Comparison of ENCODE assay signal across 12 cellular contexts in genomic region chr9:131409458-131409992, GRCh38. TPM values are rescaled to one million over a fixed set of nuclear protein-coding genes. Genes with fewer than 3 reads are reported as not detected.
DNase-seq lines count a peak whose midpoint lies in the region; ATAC-seq, FAIRE-seq and TF ChIP-seq lines count a peak whose summit lies in the region.
"Had no signal": no experiment of that assay in that cellular context is flagged by ENCODE, and none has a peak within 500 bp of the region (broad histone marks: within the 10 kb centered on the region; RNA-seq: fewer than 3 reads in every experiment).

No MANE protein-coding gene starts in this region.

- no peak overlapping the region for H2AFZ ChIP-seq in HepG2 (ENCODE audit: low read length)

- peak overlapping the region; percentile 28; the same call in 1 of the 2 replicates for H3K4me2 ChIP-seq in HepG2 (ENCODE audit: low read depth, low read length)

- no peak for FAIRE-seq in HepG2 (lab: Jason Lieb, UNC)
- FAIRE-seq: endometrium had no signal

- TF ChIP-seq EP300 in HepG2 (IDR thresholded peaks at IDR 0.05; ENCODE audit: low read depth in 2 of 2, low read length in 2 of 2) (no peak), HepG2 (CRISPR knock-in tag; IDR thresholded peaks at IDR 0.05; ENCODE audit: borderline replicate concordance) (no peak)

- H3K27ac ChIP-seq in HepG2 (ENCODE audit: extremely low read length, insufficient read depth, low read length) (no peak overlapping the region), subcutaneous abdominal adipose tissue (ENCODE audit: low read depth, low read length) (peak overlapping the region; percentile 46)

- no peak for TF ChIP-seq POLR2A in HepG2 (IDR thresholded peaks at IDR 0.05; ENCODE audit: insufficient read depth in 1 of 2, low read depth in 2 of 2, low read length in 2 of 2)

- 0 out of 5 replicates have a peak, but pooled peaks cover 0 to 6% of the 10 kb centered on the region in 2 experiments for H3K36me3 ChIP-seq in HepG2 (replicated peaks in 1 of 2; ENCODE audit: control insufficient read depth in 1 of 2, insufficient read depth in 2 of 2, low read length in 2 of 2)
- H3K36me3 ChIP-seq in subcutaneous abdominal adipose tissue (ENCODE audit: control insufficient read depth in 5 of 5, insufficient read depth in 5 of 5, low read length in 5 of 5): peaks cover 0 to 4% (median 0%) of the 10 kb centered on the region in 5 donors

- no peaks in the 10 kb centered on the region for H3K27me3 Mint-ChIP-seq in activated naive CD4-positive, alpha-beta T cell treated with anti-CD3 and anti-CD28 coated beads, Interleukin-2, amount 10 ng/mL, durations not matched to agents 7 days and 5 days
- no peaks in the 10 kb centered on the region for H3K27me3 Mint-ChIP-seq in activated CD4-positive, alpha-beta memory T cell treated with anti-CD3 and anti-CD28 coated beads for 36 hours

- H3K4me1 ChIP-seq in HepG2 (ENCODE audit: insufficient read depth, low read length) (peaks cover 100% of the 10 kb centered on the region), subcutaneous abdominal adipose tissue (ENCODE audit: control insufficient read depth in 5 of 5, insufficient read depth in 5 of 5, low read length in 5 of 5) (peaks cover 24 to 57% (median 55%) of the 10 kb centered on the region in 5 donors)

- H3K27me3 ChIP-seq in HepG2 (ENCODE audit: control insufficient read depth in 1 of 2, insufficient read depth in 2 of 2, low read length in 2 of 2) (no peaks in the 10 kb centered on the region), subcutaneous abdominal adipose tissue (ENCODE audit: control insufficient read depth in 5 of 5, insufficient read depth in 4 of 5, low read length in 5 of 5) (no peaks in the 10 kb centered on the region)

- no peaks in the 10 kb centered on the region for H3K9me3 Mint-ChIP-seq in activated naive CD4-positive, alpha-beta T cell treated with anti-CD3 and anti-CD28 coated beads, Interleukin-2, amount 10 ng/mL, durations not matched to agents 7 days and 5 days
- H3K9me3 Mint-ChIP-seq in activated CD4-positive, alpha-beta memory T cell treated with anti-CD3 and anti-CD28 coated beads for 36 hours: no peaks in the 10 kb centered on the region

- no peak for ATAC-seq in HepG2
- no peak for ATAC-seq in GM18873 (IDR thresholded peaks at IDR 0.05; ENCODE audit: low FRiP score, unreplicated experiment)

- no peak for TF ChIP-seq RAD21 in HepG2 (CRISPR knock-in tag; IDR thresholded peaks at IDR 0.05)

- H3K79me2 ChIP-seq in HepG2 (ENCODE audit: insufficient read depth, low read length): peaks cover 95% of the 10 kb centered on the region

- no peak overlapping the region for H3K9ac ChIP-seq in HepG2 (ENCODE audit: insufficient read depth, low read depth, low read length)
- peak overlapping the region in 2 of 5 donors; percentile 20 to 57 for H3K9ac ChIP-seq in subcutaneous abdominal adipose tissue (ENCODE audit: low read length in 5 of 5)

- H3K4me3 ChIP-seq in HepG2 (replicated peaks in 1 of 3; ENCODE audit: insufficient read depth in 1 of 3, low read depth in 2 of 3, low read length in 3 of 3) (no peak overlapping the region), subcutaneous abdominal adipose tissue (ENCODE audit: low read depth in 1 of 5, low read length in 5 of 5) (no peak overlapping the region)

- WGBS in HepG2 (ENCODE audit: low lambda C conversion rate): 67% methylated on average over 7 of the region's 7 CpGs

- peaks cover 93% of the 10 kb centered on the region for H3K4me1 Mint-ChIP-seq in activated naive CD4-positive, alpha-beta T cell treated with anti-CD3 and anti-CD28 coated beads, Interleukin-2, amount 10 ng/mL, durations not matched to agents 7 days and 5 days
- peaks cover 86% of the 10 kb centered on the region for H3K4me1 Mint-ChIP-seq in activated CD4-positive, alpha-beta memory T cell treated with anti-CD3 and anti-CD28 coated beads for 36 hours (ENCODE audit: low read depth)

- intact Hi-C loops in activated CD4-positive, alpha-beta memory T cell treated with anti-CD3 and anti-CD28 coated beads for 36 hours (cut with micrococcal nuclease): loop anchor here (5.0 kb wide), 1 partner anchor 57 kb away; no protein-coding TSS in a partner anchor
- intact Hi-C loops in HepG2 (cut with micrococcal nuclease; ENCODE audit: unreplicated experiment): no loop called here

- DNase-seq in activated naive CD4-positive, alpha-beta T cell treated with anti-CD3 and anti-CD28 coated beads, Interleukin-2, amount 10 ng/mL, durations not matched to agents 7 days and 5 days: no peak
- DNase-seq in activated naive CD4-positive, alpha-beta T cell (lab: John Stamatoyannopoulos, UW): no peak
- no peak for DNase-seq in activated CD4-positive, alpha-beta memory T cell treated with anti-CD3 and anti-CD28 coated beads for 36 hours
- no peak for DNase-seq in HepG2 (ENCODE audit: low spot score)
- DNase-seq in stimulated activated CD4-positive, alpha-beta T cell treated with anti-CD3 and anti-CD28 coated beads, Interleukin-12 subunit alpha, Interleukin-12 subunit beta, amount 100 ng/mL, for 4 hours: no peak
- no peak for DNase-seq in DMS53 treated with DMSO at 0.1 percent for 48 hours (lab: John Stamatoyannopoulos, UW; ENCODE audit: unreplicated experiment)
- DNase-seq: activated CD8-positive, alpha-beta memory T cell treated with anti-CD3 and anti-CD28 coated beads, Interleukin-2, amount 50 U/mL, for 48 hours; islet precursor cell; NCI-H1105 treated with DMSO at 0.1 percent for 48 hours had no signal

- in situ Hi-C loops in HepG2 (cut with HindIII; ENCODE audit: extremely low pct_ligation_motif_present, low pct_unique_long_range_greater_than_20kb): no loop called here

- CTCF ChIA-PET in activated naive CD4-positive, alpha-beta T cell treated with anti-CD3 and anti-CD28 coated beads, Interleukin-2, amount 10 ng/mL, durations not matched to agents 7 days and 5 days (lab: Charles Lee): interaction anchor here (1.1 kb wide), 1 partner anchor 60 kb away, joined by 4 read pairs; no protein-coding TSS in a partner anchor
- CTCF ChIA-PET in activated CD4-positive, alpha-beta memory T cell treated with anti-CD3 and anti-CD28 coated beads for 36 hours (lab: Charles Lee): no interaction called here
- CTCF ChIA-PET in HepG2 (lab: Yijun Ruan, JAX; ENCODE audit: low intra/inter-chr PET ratio, low total read pairs): no interaction called here

- TF ChIP-seq CTCF in HepG2 (CRISPR knock-in tag; IDR thresholded peaks at IDR 0.05): no peak

- POLR2A ChIA-PET in activated CD4-positive, alpha-beta memory T cell treated with anti-CD3 and anti-CD28 coated beads for 36 hours (lab: Charles Lee): no interaction called here
- POLR2A ChIA-PET in HepG2 (lab: Yijun Ruan, JAX): no interaction called here

- H3K9me3 ChIP-seq in HepG2 (ENCODE audit: low read length) (no peaks in the 10 kb centered on the region), subcutaneous abdominal adipose tissue (ENCODE audit: control insufficient read depth in 5 of 5, low read length in 5 of 5) (no peaks in the 10 kb centered on the region)

- H3K4me3 Mint-ChIP-seq in activated naive CD4-positive, alpha-beta T cell treated with anti-CD3 and anti-CD28 coated beads, Interleukin-2, amount 10 ng/mL, durations not matched to agents 7 days and 5 days: peak overlapping the region; percentile 36
- H3K4me3 Mint-ChIP-seq in activated CD4-positive, alpha-beta memory T cell treated with anti-CD3 and anti-CD28 coated beads for 36 hours: no peak overlapping the region

- peaks cover 83% of the 10 kb centered on the region for H4K20me1 ChIP-seq in HepG2 (ENCODE audit: insufficient read depth, low read length)

- peaks cover 42% of the 10 kb centered on the region for H3K36me3 Mint-ChIP-seq in activated naive CD4-positive, alpha-beta T cell treated with anti-CD3 and anti-CD28 coated beads, Interleukin-2, amount 10 ng/mL, durations not matched to agents 7 days and 5 days
- peaks cover 11% of the 10 kb centered on the region for H3K36me3 Mint-ChIP-seq in activated CD4-positive, alpha-beta memory T cell treated with anti-CD3 and anti-CD28 coated beads for 36 hours

- peak overlapping the region; percentile 73 for H3K27ac Mint-ChIP-seq in activated naive CD4-positive, alpha-beta T cell treated with anti-CD3 and anti-CD28 coated beads, Interleukin-2, amount 10 ng/mL, durations not matched to agents 7 days and 5 days
- H3K27ac Mint-ChIP-seq in activated CD4-positive, alpha-beta memory T cell treated with anti-CD3 and anti-CD28 coated beads for 36 hours: peak overlapping the region; percentile 80

- BruUV-seq in HepG2 (replicated peaks; lab: Mats Ljungman, UMichigan): no TSS peak

TF ChIP-seq in HepG2, 621 proteins besides CTCF, POLR2A, EP300 and RAD21 (continues in another document):
- TF ChIP-seq ZNF746 (CRISPR knock-in tag; IDR thresholded peaks at IDR 0.05): no peak
- no peak for TF ChIP-seq NCOA5 (CRISPR knock-in tag; IDR thresholded peaks at IDR 0.05)
- TF ChIP-seq KDM4B (CRISPR knock-in tag; IDR thresholded peaks at IDR 0.05): no peak
- TF ChIP-seq PCBP2 (optimal IDR thresholded peaks at IDR 0.05; ENCODE audit: low read depth, low read length, poor library complexity, severe bottlenecking): no peak

RNA-seq across cellular contexts. Expression of gene PRRC2B, which starts 15.6 kb away (rescaled TPM):
- total RNA-seq in activated CD4-positive, alpha-beta memory T cell treated with anti-CD3 and anti-CD28 coated beads for 36 hours: 100 to 1,000 TPM; 127 to 135 TPM
- 37.4 TPM in 2 replicates for total RNA-seq in HepG2 (2016; rRNA removed; fragmentation: Illumina TruSeq; extraction: Trizol)
- total RNA-seq in HepG2 (2016; cell fraction: cytosol; rRNA removed; fragmentation: Illumina TruSeq; extraction: Trizol; ENCODE audit: low read depth): 20.7 and 24.3 TPM in 2 replicates
- total RNA-seq in HepG2 (2016; cell fraction: insoluble cytoplasmic fraction; rRNA removed; fragmentation: Illumina TruSeq; extraction: Trizol): 27.7 and 37.0 TPM in 2 replicates
- total RNA-seq in HepG2 (2016; cell fraction: membrane; rRNA removed; fragmentation: Illumina TruSeq; extraction: Trizol): 20.9 TPM in 2 replicates
- 41.7 and 49.5 TPM in 2 replicates for total RNA-seq in HepG2 (2016; cell fraction: nucleus; rRNA removed; fragmentation: Illumina TruSeq; extraction: Trizol)
- 18.9 and 20.8 TPM in 2 replicates for polyA plus RNA-seq in HepG2 (2011; rRNA removed)
- 11.9 and 12.5 TPM in 2 replicates for polyA plus RNA-seq in HepG2 (2011; cell fraction: cytosol; rRNA removed)
- 87.0 and 122 TPM in 2 replicates for polyA plus RNA-seq in HepG2 (2011; cell fraction: nucleus; rRNA removed)
- 55.6 and 57.4 TPM in 2 replicates for polyA plus RNA-seq in HepG2 (2012)
- polyA plus RNA-seq in HepG2 (2016; cell fraction: cytosol; fragmentation: Illumina TruSeq; extraction: Trizol; ENCODE audit: low read depth): 4.0 TPM in 2 replicates
- polyA plus RNA-seq in HepG2 (2016; cell fraction: insoluble cytoplasmic fraction; fragmentation: Illumina TruSeq; extraction: Trizol; ENCODE audit: low read depth): 25.0 and 33.7 TPM in 2 replicates
- polyA plus RNA-seq in HepG2 (2016; cell fraction: membrane; fragmentation: Illumina TruSeq; extraction: Trizol; ENCODE audit: low read depth): 8.5 and 10.2 TPM in 2 replicates
- 100 and 106 TPM in 2 replicates for polyA plus RNA-seq in HepG2 (2016; cell fraction: nucleus; fragmentation: Illumina TruSeq; extraction: Trizol; ENCODE audit: insufficient read depth, low read depth)
- 72.0 and 116 TPM in 2 replicates for polyA minus RNA-seq in HepG2 (2011; rRNA and poly(A)+ RNA removed; ENCODE audit: low replicate concordance)
- polyA minus RNA-seq in HepG2 (2011; cell fraction: cytosol; rRNA and poly(A)+ RNA removed): 23.3 and 31.5 TPM in 2 replicates
- polyA minus RNA-seq in HepG2 (2011; cell fraction: nucleus; rRNA and poly(A)+ RNA removed): 52.6 and 56.1 TPM in 2 replicates
